ENCODE assay signal across 8 cellular contexts in genomic region chr1:167442142-167442848, GRCh38.
DNase-seq lines count a peak whose midpoint lies in the region; ATAC-seq and TF ChIP-seq lines count a peak whose summit lies in the region.

No MANE protein-coding gene starts in this region.

- H3K27me3 Mint-ChIP-seq in GM23338 (ENCODE audit: insufficient read depth, low read depth, poor library complexity): peaks cover 36% of the 10 kb centered on the region
- H3K27me3 Mint-ChIP-seq in osteocyte (ENCODE audit: unreplicated experiment): peaks cover 19% of the 10 kb centered on the region

- 0 out of 2 replicates have a peak, but pooled peaks cover 6% of the 10 kb centered on the region for H3K4me1 ChIP-seq in GM23338 (ENCODE audit: insufficient read depth)
- H3K4me1 ChIP-seq in thyroid gland: peaks cover 3 to 6% of the 10 kb centered on the region in 2 donors

- H3K36me3 ChIP-seq in GM23338 (ENCODE audit: insufficient read depth) (no peaks in the 10 kb centered on the region; the same call in 1 of the 2 replicates), thyroid gland (no peaks in the 10 kb centered on the region)

- H3K27ac ChIP-seq in GM23338 (ENCODE audit: low read depth) (no peak overlapping the region), thyroid gland (no peak overlapping the region)

- H3K36me3 Mint-ChIP-seq in GM23338 (ENCODE audit: low read depth) (no peaks in the 10 kb centered on the region; the same call in 2 of the 3 replicates), osteocyte (ENCODE audit: unreplicated experiment) (no peaks in the 10 kb centered on the region)

- H3K9me3 ChIP-seq in thyroid gland: no peaks in the 10 kb centered on the region

- H3K9me2 ChIP-seq in GM23338 (ENCODE audit: insufficient read depth): no peaks in the 10 kb centered on the region

- 50 to 55% methylated on average over 10 to 12 of the region's 12 CpGs for WGBS in thyroid gland, 2 donors

- H3K4me3 ChIP-seq in GM23338: no peak overlapping the region
- H3K4me3 ChIP-seq in thyroid gland (replicated peaks in 1 of 3): no peak overlapping the region

- H3F3A ChIP-seq in GM23338 (replicated peaks; ENCODE audit: low read depth): 0 out of 2 replicates have a peak, but pooled peaks cover 2% of the 10 kb centered on the region

- no peak for TF ChIP-seq POLR2A in thyroid gland (IDR thresholded peaks at IDR 0.05)

- ATAC-seq in GM23338: peak; percentile 90

- no peak overlapping the region for H3K27ac Mint-ChIP-seq in GM23338
- H3K27ac Mint-ChIP-seq in osteocyte (ENCODE audit: unreplicated experiment): no peak overlapping the region

- intact Hi-C loops in thyroid gland (cut with DNase I): loop anchor here (5.0 to 10.0 kb wide), 3 partner anchors 90 to 375 kb away; no protein-coding TSS in a partner anchor

- H3K27me3 ChIP-seq in GM23338 (ENCODE audit: insufficient read depth): peaks cover 38% of the 10 kb centered on the region
- no peaks in the 10 kb centered on the region for H3K27me3 ChIP-seq in thyroid gland

- no peak overlapping the region for H3K4me3 Mint-ChIP-seq in GM23338
- no peak overlapping the region for H3K4me3 Mint-ChIP-seq in osteocyte (ENCODE audit: unreplicated experiment)

- no peak overlapping the region; the same call in 1 of the 2 replicates for H2AFZ ChIP-seq in GM23338

- TF ChIP-seq CTCF in GM23338 (conservative IDR thresholded peaks at IDR 0.05; ENCODE audit: low read depth in 2 of 2) (peak; percentile 85 to 99), LNCAP (IDR thresholded peaks at IDR 0.05) (peak; percentile 96), osteocyte (IDR thresholded peaks at IDR 0.05) (peak; percentile 89), thyroid gland (IDR thresholded peaks at IDR 0.05) (peak; percentile 54 to 85 (median 76))

- peak; percentile 91 for DNase-seq in ELF-1 (ENCODE audit: low read depth, low spot score)
- peak; percentile 96 for DNase-seq in GM23338 (ENCODE audit: low spot score)
- peak; percentile 34 for DNase-seq in SHP77 treated with DMSO at 0.1 percent for 48 hours (lab: John Stamatoyannopoulos, UW)
- peak; percentile 95 for DNase-seq in activated effector memory CD4-positive, alpha-beta T cell treated with anti-CD3 and anti-CD28 coated beads, Interleukin-2, amount 50 U/mL, for 16 hours
- DNase-seq in foreskin melanocyte: peak; percentile 45
- peak; percentile 88 for DNase-seq in osteocyte (ENCODE audit: extremely low spot score, unreplicated experiment)
- DNase-seq in thyroid gland: peak; percentile 81 to 87

- no peak overlapping the region for H3K4me2 ChIP-seq in GM23338

- peaks cover 4% of the 10 kb centered on the region for H3K4me1 Mint-ChIP-seq in GM23338
- H3K4me1 Mint-ChIP-seq in osteocyte (ENCODE audit: unreplicated experiment): peaks cover 2% of the 10 kb centered on the region

- H3K9me3 Mint-ChIP-seq in GM23338 (no peaks in the 10 kb centered on the region), osteocyte (ENCODE audit: unreplicated experiment) (no peaks in the 10 kb centered on the region)

- no peaks in the 10 kb centered on the region for H3K79me2 ChIP-seq in GM23338 (replicated peaks; ENCODE audit: insufficient read depth)

- no peaks in the 10 kb centered on the region for H4K20me1 ChIP-seq in GM23338 (replicated peaks; ENCODE audit: insufficient read depth)

TF ChIP-seq in GM23338, 12 proteins besides CTCF, POLR2A, EP300 and RAD21:
- TF ChIP-seq STAT1 (IDR thresholded peaks at IDR 0.05; ENCODE audit: unreplicated experiment): no peak
- no peak for TF ChIP-seq EZH2phosphoT487 (IDR thresholded peaks at IDR 0.05; ENCODE audit: unreplicated experiment)
- TF ChIP-seq ZNF114 (CRISPR knock-in tag; IDR thresholded peaks at IDR 0.05): no peak
- TF ChIP-seq ZNF462 (CRISPR knock-in tag; IDR thresholded peaks at IDR 0.05): no peak
- TF ChIP-seq POLR2AphosphoS5 (IDR thresholded peaks at IDR 0.05; ENCODE audit: low read depth): no peak
- no peak for TF ChIP-seq JUNB (IDR thresholded peaks at IDR 0.05; ENCODE audit: unreplicated experiment)
- TF ChIP-seq CREB1 (CRISPR knock-in tag; IDR thresholded peaks at IDR 0.05; ENCODE audit: low read depth): 0 out of 2 replicates have a peak, but pooled peaks have one; percentile 8

Comparison
In these comparisons a context has a peak if more than half of its experiments do, and no peak if none do; other contexts are left out.
1. DNase-seq: peak in every context shown above with its lines; median percentile 96 in GM23338; 95 in activated effector memory CD4-positive, alpha-beta T cell treated with anti-CD3 and anti-CD28 coated beads, Interleukin-2, amount 50 U/mL, for 16 hours; 91 in ELF-1; 88 in osteocyte; 84 in thyroid gland; 45 in foreskin melanocyte; 34 in SHP77 treated with DMSO at 0.1 percent for 48 hours.